Comparison of ENCODE assay signal across 31 cellular contexts in genomic region chr10:51528527-51528926, GRCh38.
"Had no signal": no experiment of that assay in that cellular context is flagged by ENCODE, and none has a peak within 500 bp of the region (broad histone marks: within the 10 kb centered on the region; RNA-seq: fewer than 3 reads in every experiment).

No MANE protein-coding gene starts in this region.

- H3K27ac Mint-ChIP-seq: activated CD8-positive, alpha-beta T cell treated with anti-CD3 and anti-CD28 coated beads for 36 hours; activated naive CD4-positive, alpha-beta T cell treated with anti-CD3 and anti-CD28 coated beads, Interleukin-2, amount 50 U/mL, for 24 hours; activated naive CD8-positive, alpha-beta T cell treated with anti-CD3 and anti-CD28 coated beads, Interleukin-2, amount 10 ng/mL, durations not matched to agents 7 days and 5 days; activated T-helper 2 cell treated with anti-CD3 and anti-CD28 coated beads, Interferon-gamma antibody, Interleukin-2, Interleukin-4, amounts not matched to agents 10 μg/mL and 5 μg/mL and 100 μg/mL, durations not matched to agents 14 hours and 24 hours and 36 hours had no signal

- ATAC-seq: activated CD8-positive, alpha-beta T cell treated with anti-CD3 and anti-CD28 coated beads for 36 hours; body of pancreas; Panc1 had no signal

- H3K4me3 Mint-ChIP-seq: activated CD8-positive, alpha-beta T cell treated with anti-CD3 and anti-CD28 coated beads for 36 hours; activated naive CD4-positive, alpha-beta T cell treated with anti-CD3 and anti-CD28 coated beads, Interleukin-2, amount 50 U/mL, for 24 hours; activated naive CD8-positive, alpha-beta T cell treated with anti-CD3 and anti-CD28 coated beads, Interleukin-2, amount 10 ng/mL, durations not matched to agents 7 days and 5 days had no signal

- H3K9me3 ChIP-seq: adrenal gland, body of pancreas, breast epithelium, SJCRH30 had no signal

- H3K36me3 Mint-ChIP-seq: activated naive CD4-positive, alpha-beta T cell treated with anti-CD3 and anti-CD28 coated beads, Interleukin-2, amount 50 U/mL, for 24 hours; activated naive CD8-positive, alpha-beta T cell treated with anti-CD3 and anti-CD28 coated beads, Interleukin-2, amount 10 ng/mL, durations not matched to agents 7 days and 5 days had no signal

- DNase-seq: activated CD4-positive, alpha-beta T cell treated with anti-CD3 and anti-CD28 coated beads for 1 hour; activated CD4-positive, alpha-beta T cell treated with anti-CD3 and anti-CD28 coated beads for 48 hours; activated CD4-positive, CD25-positive, alpha-beta regulatory T cell; activated CD8-positive, alpha-beta T cell treated with anti-CD3 and anti-CD28 coated beads for 36 hours; activated gamma-delta T cell; activated naive CD4-positive, alpha-beta T cell treated with Interleukin-2 at 50 U/mL for 16 hours; activated naive CD8-positive, alpha-beta T cell treated with anti-CD3 and anti-CD28 coated beads, Interleukin-2, amount 10 ng/mL, durations not matched to agents 7 days and 5 days; activated T-cell treated with anti-CD3 and anti-CD28 coated beads, Interleukin-2, amount 50 U/mL, for 1 hour; adrenal gland; body of pancreas; NCI-H1092 treated with DMSO at 0.1 percent for 48 hours; NCI-H1417; NCI-H146; NCI-H187; NCI-H2029 treated with DMSO at 0.1 percent for 48 hours; NCI-H2107; NCI-H2171; NCI-H2227 treated with DMSO at 0.1 percent for 48 hours; NCI-H446 treated with DMSO at 0.1 percent for 48 hours; NCI-H524; NCI-H69; NCI-H82; SHP77; SJCRH30; T1000; WERI-Rb-1 had no signal

- H3K27ac ChIP-seq: adrenal gland, body of pancreas, SJCRH30, SK-N-MC, WERI-Rb-1 had no signal

- H3K36me3 ChIP-seq: adrenal gland, breast epithelium, SJCRH30, WERI-Rb-1 had no signal

- H3K27me3 ChIP-seq: adrenal gland, body of pancreas, breast epithelium, SJCRH30 had no signal

- H3K4me1 Mint-ChIP-seq: activated naive CD4-positive, alpha-beta T cell treated with anti-CD3 and anti-CD28 coated beads, Interleukin-2, amount 50 U/mL, for 24 hours; activated naive CD8-positive, alpha-beta T cell treated with anti-CD3 and anti-CD28 coated beads, Interleukin-2, amount 10 ng/mL, durations not matched to agents 7 days and 5 days had no signal

- H3K4me3 ChIP-seq: adrenal gland, body of pancreas, SJCRH30, SK-N-MC had no signal

- H3K27me3 Mint-ChIP-seq: activated naive CD4-positive, alpha-beta T cell treated with anti-CD3 and anti-CD28 coated beads, Interleukin-2, amount 50 U/mL, for 24 hours; activated naive CD8-positive, alpha-beta T cell treated with anti-CD3 and anti-CD28 coated beads, Interleukin-2, amount 10 ng/mL, durations not matched to agents 7 days and 5 days had no signal

- H3K4me1 ChIP-seq: body of pancreas, breast epithelium, SJCRH30 had no signal

- H3K9me3 Mint-ChIP-seq: activated CD8-positive, alpha-beta T cell treated with anti-CD3 and anti-CD28 coated beads for 36 hours; activated naive CD4-positive, alpha-beta T cell treated with anti-CD3 and anti-CD28 coated beads, Interleukin-2, amount 50 U/mL, for 24 hours; activated naive CD8-positive, alpha-beta T cell treated with anti-CD3 and anti-CD28 coated beads, Interleukin-2, amount 10 ng/mL, durations not matched to agents 7 days and 5 days; activated T-helper 2 cell treated with anti-CD3 and anti-CD28 coated beads, Interferon-gamma antibody, Interleukin-2, Interleukin-4, amounts not matched to agents 10 μg/mL and 5 μg/mL and 100 μg/mL, durations not matched to agents 14 hours and 24 hours and 36 hours had no signal
